ENCODE assay signal across 31 cellular contexts in the genomic region with DNA sequence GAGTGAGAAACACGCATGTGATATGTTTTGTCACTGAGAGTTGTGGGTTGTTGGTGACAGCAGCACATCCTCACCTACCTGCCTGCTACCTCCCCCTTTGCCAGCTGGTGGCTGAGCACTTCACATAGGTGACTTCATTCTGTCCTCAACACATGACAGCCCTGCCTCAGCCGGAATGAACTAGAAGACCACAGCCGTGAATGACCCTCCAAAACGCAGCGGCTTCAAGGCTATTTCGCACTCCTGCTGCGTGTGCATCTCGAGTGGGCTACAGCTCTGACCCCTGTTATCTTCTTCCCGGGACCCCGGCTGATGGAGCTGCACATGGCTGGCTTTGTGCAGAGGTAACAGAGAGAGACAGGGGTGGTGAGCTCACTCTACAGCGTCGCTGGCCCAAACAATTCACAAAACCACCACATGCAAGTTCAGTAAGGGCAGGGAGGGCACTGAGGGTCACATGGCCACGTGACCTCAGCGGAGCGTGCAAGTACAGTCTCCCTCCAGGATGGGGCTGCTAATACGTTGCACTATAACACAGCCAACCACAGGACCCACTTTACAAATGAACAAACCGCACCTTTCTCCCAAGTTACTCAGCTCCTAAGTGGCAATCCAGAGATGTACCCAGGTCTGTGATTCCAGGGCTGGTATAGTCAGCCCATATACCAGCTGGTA. TPM values are rescaled to one million over a fixed set of nuclear protein-coding genes. Genes with fewer than 3 reads are reported as not detected.
DNase-seq lines count a peak whose midpoint lies in the region; ATAC-seq and TF ChIP-seq lines count a peak whose summit lies in the region.
"Had no signal": no experiment of that assay in that cellular context is flagged by ENCODE, and none has a peak within 500 bp of the region (broad histone marks: within the 10 kb centered on the region; RNA-seq: fewer than 3 reads in every experiment).

No MANE protein-coding gene starts in this region.

- H4K20me1 ChIP-seq in PC-9 (ENCODE audit: insufficient read depth): no peaks in the 10 kb centered on the region

- no peak for ATAC-seq in HG02678 (IDR thresholded peaks at IDR 0.05; ENCODE audit: unreplicated experiment)
- ATAC-seq: activated T-helper 17 cell treated with anti-CD3 and anti-CD28 coated beads, Interleukin-2, amount 50 U/mL, for 72 hours; left colon had no signal

- peaks cover 25% of the 10 kb centered on the region for H3F3A ChIP-seq in PC-9 (ENCODE audit: insufficient read depth, low read depth)

- peak; percentile 1 for DNase-seq in activated CD4-positive, alpha-beta T cell treated with anti-CD3 and anti-CD28 coated beads, Interleukin-2, amount 10 ng/mL, durations not matched to agents 7 days and 5 days
- no peak for DNase-seq in activated CD4-positive, alpha-beta T cell treated with anti-CD3 and anti-CD28 coated beads, Interleukin-2, amount 10 ng/mL, durations not matched to agents 24 days and 14 days
- DNase-seq in PC-9: no peak
- DNase-seq in esophagus muscularis mucosa (ENCODE audit: extremely low spot score): peak; percentile 91
- peak; percentile 6 to 49 for DNase-seq in suprapubic skin (ENCODE audit: low spot score in 2 of 2)
- DNase-seq in CD14-positive monocyte (ENCODE audit: low spot score): no peak
- no peak for DNase-seq in activated CD4-positive, alpha-beta memory T cell treated with anti-CD3 and anti-CD28 coated beads, Interleukin-2, amount 10 ng/mL, durations not matched to agents 7 days and 5 days
- DNase-seq: activated B cell treated with CpG ODN at 0.5 μM for 24 hours; amygdala; brain microvascular endothelial cell; CD4-positive, alpha-beta T cell; effector CD8-positive, alpha-beta T cell; immature natural killer cell; left colon; mammary epithelial cell; MG63; NCI-H1105; NCI-H187; NCI-H2171 treated with DMSO at 0.1 percent for 48 hours; NCI-H69; SJCRH30; stimulated activated naive CD4-positive, alpha-beta T cell treated with Interleukin-2 at 50 U/mL for 16 hours; T-helper 9 cell; uterus had no signal

- peak overlapping the region; percentile 71 for H3K4me2 ChIP-seq in PC-9
- H3K4me2 ChIP-seq: KMS-11 had no signal

- no peaks in the 10 kb centered on the region for H3K79me2 ChIP-seq in PC-9 (ENCODE audit: low read depth)

- H2AFZ ChIP-seq in PC-9: no peak overlapping the region

- POLR2A ChIA-PET in activated CD4-positive, alpha-beta T cell treated with anti-CD3 and anti-CD28 coated beads, Interleukin-2, amount 10 ng/mL, durations not matched to agents 7 days and 5 days (lab: Charles Lee): no interaction called here
- POLR2A ChIA-PET in PC-9 (lab: Charles Lee; ENCODE audit: unreplicated experiment): no interaction called here
- POLR2A ChIA-PET in activated CD4-positive, alpha-beta memory T cell treated with anti-CD3 and anti-CD28 coated beads, Interleukin-2, amount 10 ng/mL, durations not matched to agents 7 days and 5 days (lab: Charles Lee): no interaction called here

- peaks cover 9% of the 10 kb centered on the region for H3K27me3 Mint-ChIP-seq in activated CD4-positive, alpha-beta T cell treated with anti-CD3 and anti-CD28 coated beads, Interleukin-2, amount 10 ng/mL, durations not matched to agents 7 days and 5 days
- peaks cover 18% of the 10 kb centered on the region for H3K27me3 Mint-ChIP-seq in activated CD4-positive, alpha-beta T cell treated with anti-CD3 and anti-CD28 coated beads, Interleukin-2, amount 10 ng/mL, durations not matched to agents 24 days and 14 days
- peaks cover 15 to 33% (median 16%) of the 10 kb centered on the region in 3 donors for H3K27me3 Mint-ChIP-seq in CD14-positive monocyte (ENCODE audit: low read depth in 3 of 3)
- H3K27me3 Mint-ChIP-seq in activated CD4-positive, alpha-beta memory T cell treated with anti-CD3 and anti-CD28 coated beads, Interleukin-2, amount 10 ng/mL, durations not matched to agents 7 days and 5 days: peaks cover 29% of the 10 kb centered on the region

- no peaks in the 10 kb centered on the region for H3K9me2 ChIP-seq in PC-9 (ENCODE audit: insufficient read depth)

- H3K36me3 ChIP-seq in PC-9 (ENCODE audit: low read depth) (no peaks in the 10 kb centered on the region), esophagus muscularis mucosa (no peaks in the 10 kb centered on the region), suprapubic skin (no peaks in the 10 kb centered on the region)
- H3K36me3 ChIP-seq: brain microvascular endothelial cell, MG63, SJCRH30, uterus had no signal

- H3K4me1 Mint-ChIP-seq in activated CD4-positive, alpha-beta T cell treated with anti-CD3 and anti-CD28 coated beads, Interleukin-2, amount 10 ng/mL, durations not matched to agents 7 days and 5 days: no peaks in the 10 kb centered on the region
- H3K4me1 Mint-ChIP-seq in activated CD4-positive, alpha-beta T cell treated with anti-CD3 and anti-CD28 coated beads, Interleukin-2, amount 10 ng/mL, durations not matched to agents 24 days and 14 days: no peaks in the 10 kb centered on the region
- no peaks in the 10 kb centered on the region for H3K4me1 Mint-ChIP-seq in CD14-positive monocyte
- no peaks in the 10 kb centered on the region for H3K4me1 Mint-ChIP-seq in activated CD4-positive, alpha-beta memory T cell treated with anti-CD3 and anti-CD28 coated beads, Interleukin-2, amount 10 ng/mL, durations not matched to agents 7 days and 5 days
- H3K4me1 Mint-ChIP-seq: activated B cell treated with CpG ODN at 0.5 μM for 24 hours; activated naive CD4-positive, alpha-beta T cell treated with anti-CD3 and anti-CD28 coated beads, Interleukin-2, amount 50 U/mL, for 24 hours; activated T-helper 17 cell treated with anti-CD3 and anti-CD28 coated beads, Interleukin-2, amount 50 U/mL, for 72 hours; immature natural killer cell had no signal

- WGBS in esophagus muscularis mucosa: 72% methylated on average over 13 of the region's 17 CpGs
- 76% methylated on average over 14 of the region's 17 CpGs for WGBS in suprapubic skin

- no peaks in the 10 kb centered on the region for H3K36me3 Mint-ChIP-seq in activated CD4-positive, alpha-beta T cell treated with anti-CD3 and anti-CD28 coated beads, Interleukin-2, amount 10 ng/mL, durations not matched to agents 7 days and 5 days (ENCODE audit: low read depth)
- no peaks in the 10 kb centered on the region for H3K36me3 Mint-ChIP-seq in activated CD4-positive, alpha-beta T cell treated with anti-CD3 and anti-CD28 coated beads, Interleukin-2, amount 10 ng/mL, durations not matched to agents 24 days and 14 days (ENCODE audit: low read depth)
- H3K36me3 Mint-ChIP-seq in CD14-positive monocyte: no peaks in the 10 kb centered on the region
- no peaks in the 10 kb centered on the region for H3K36me3 Mint-ChIP-seq in activated CD4-positive, alpha-beta memory T cell treated with anti-CD3 and anti-CD28 coated beads, Interleukin-2, amount 10 ng/mL, durations not matched to agents 7 days and 5 days (ENCODE audit: low read depth)
- H3K36me3 Mint-ChIP-seq: activated naive CD4-positive, alpha-beta T cell treated with anti-CD3 and anti-CD28 coated beads, Interleukin-2, amount 50 U/mL, for 24 hours; natural killer cell treated with Interleukin-12 subunit alpha and Interleukin-12 subunit beta and Interleukin-15 and Interleukin-18, amount 100 ng/mL, for 72 hours had no signal

- intact Hi-C loops in activated CD4-positive, alpha-beta T cell treated with anti-CD3 and anti-CD28 coated beads, Interleukin-2, amount 10 ng/mL, durations not matched to agents 24 days and 14 days (cut with micrococcal nuclease): no loop called here
- intact Hi-C loops in PC-9 (cut with micrococcal nuclease; ENCODE audit: unreplicated experiment) (no loop called here), esophagus muscularis mucosa (cut with DNase I) (no loop called here), CD14-positive monocyte (cut with micrococcal nuclease) (no loop called here)

- TF ChIP-seq POLR2A in esophagus muscularis mucosa (IDR thresholded peaks at IDR 0.05; ENCODE audit: low read depth) (no peak), suprapubic skin (IDR thresholded peaks at IDR 0.05) (no peak)

- no peak overlapping the region for H3K4me3 Mint-ChIP-seq in activated CD4-positive, alpha-beta T cell treated with anti-CD3 and anti-CD28 coated beads, Interleukin-2, amount 10 ng/mL, durations not matched to agents 7 days and 5 days
- no peak overlapping the region for H3K4me3 Mint-ChIP-seq in activated CD4-positive, alpha-beta T cell treated with anti-CD3 and anti-CD28 coated beads, Interleukin-2, amount 10 ng/mL, durations not matched to agents 24 days and 14 days
- no peak overlapping the region for H3K4me3 Mint-ChIP-seq in CD14-positive monocyte
- H3K4me3 Mint-ChIP-seq in activated CD4-positive, alpha-beta memory T cell treated with anti-CD3 and anti-CD28 coated beads, Interleukin-2, amount 10 ng/mL, durations not matched to agents 7 days and 5 days: no peak overlapping the region
- H3K4me3 Mint-ChIP-seq: activated B cell treated with CpG ODN at 0.5 μM for 24 hours; activated naive CD4-positive, alpha-beta T cell treated with anti-CD3 and anti-CD28 coated beads, Interleukin-2, amount 50 U/mL, for 24 hours; activated T-helper 17 cell treated with anti-CD3 and anti-CD28 coated beads, Interleukin-2, amount 50 U/mL, for 72 hours; CD4-positive, alpha-beta T cell; immature natural killer cell; natural killer cell treated with Interleukin-12 subunit alpha and Interleukin-12 subunit beta and Interleukin-15 and Interleukin-18, amount 100 ng/mL, for 72 hours had no signal

- no peaks in the 10 kb centered on the region for H3K27me3 ChIP-seq in PC-9 (ENCODE audit: insufficient read depth, low read depth)
- peaks cover 0 to 58% (median 4%) of the 10 kb centered on the region in 4 donors for H3K27me3 ChIP-seq in esophagus muscularis mucosa
- peaks cover 38% of the 10 kb centered on the region for H3K27me3 ChIP-seq in suprapubic skin
- H3K27me3 ChIP-seq: MG63, uterus had no signal

- TF ChIP-seq EP300 in esophagus muscularis mucosa (IDR thresholded peaks at IDR 0.05): no peak
- TF ChIP-seq EP300 in suprapubic skin (IDR thresholded peaks at IDR 0.05): no peak

- no peaks in the 10 kb centered on the region for H3K9me3 Mint-ChIP-seq in activated CD4-positive, alpha-beta T cell treated with anti-CD3 and anti-CD28 coated beads, Interleukin-2, amount 10 ng/mL, durations not matched to agents 7 days and 5 days
- no peaks in the 10 kb centered on the region for H3K9me3 Mint-ChIP-seq in activated CD4-positive, alpha-beta T cell treated with anti-CD3 and anti-CD28 coated beads, Interleukin-2, amount 10 ng/mL, durations not matched to agents 24 days and 14 days
- peaks cover 0 to 1% (median 0%) of the 10 kb centered on the region in 7 donors for H3K9me3 Mint-ChIP-seq in CD14-positive monocyte
- no peaks in the 10 kb centered on the region for H3K9me3 Mint-ChIP-seq in activated CD4-positive, alpha-beta memory T cell treated with anti-CD3 and anti-CD28 coated beads, Interleukin-2, amount 10 ng/mL, durations not matched to agents 7 days and 5 days
- H3K9me3 Mint-ChIP-seq: activated naive CD4-positive, alpha-beta T cell treated with anti-CD3 and anti-CD28 coated beads, Interleukin-2, amount 50 U/mL, for 24 hours; activated T-helper 17 cell treated with anti-CD3 and anti-CD28 coated beads, Interleukin-2, amount 50 U/mL, for 72 hours; CD4-positive, alpha-beta T cell; immature natural killer cell; natural killer cell treated with Interleukin-12 subunit alpha and Interleukin-12 subunit beta and Interleukin-15 and Interleukin-18, amount 100 ng/mL, for 72 hours had no signal

- H3K4me3 ChIP-seq in PC-9 (no peak overlapping the region), esophagus muscularis mucosa (no peak overlapping the region), suprapubic skin (no peak overlapping the region)
- H3K4me3 ChIP-seq: MG63, SJCRH30, skin epidermis, uterus had no signal

- no peak overlapping the region for H3K27ac Mint-ChIP-seq in activated CD4-positive, alpha-beta T cell treated with anti-CD3 and anti-CD28 coated beads, Interleukin-2, amount 10 ng/mL, durations not matched to agents 7 days and 5 days
- no peak overlapping the region for H3K27ac Mint-ChIP-seq in activated CD4-positive, alpha-beta T cell treated with anti-CD3 and anti-CD28 coated beads, Interleukin-2, amount 10 ng/mL, durations not matched to agents 24 days and 14 days
- no peak overlapping the region for H3K27ac Mint-ChIP-seq in CD14-positive monocyte
- H3K27ac Mint-ChIP-seq in activated CD4-positive, alpha-beta memory T cell treated with anti-CD3 and anti-CD28 coated beads, Interleukin-2, amount 10 ng/mL, durations not matched to agents 7 days and 5 days: no peak overlapping the region
- H3K27ac Mint-ChIP-seq: activated B cell treated with CpG ODN at 0.5 μM for 24 hours; activated naive CD4-positive, alpha-beta T cell treated with anti-CD3 and anti-CD28 coated beads, Interleukin-2, amount 50 U/mL, for 24 hours; activated T-helper 17 cell treated with anti-CD3 and anti-CD28 coated beads, Interleukin-2, amount 50 U/mL, for 72 hours; CD4-positive, alpha-beta T cell; immature natural killer cell; natural killer cell treated with Interleukin-12 subunit alpha and Interleukin-12 subunit beta and Interleukin-15 and Interleukin-18, amount 100 ng/mL, for 72 hours had no signal

- TF ChIP-seq CTCF in PC-9 (conservative IDR thresholded peaks at IDR 0.05): no peak
- TF ChIP-seq CTCF in esophagus muscularis mucosa (IDR thresholded peaks at IDR 0.05): no peak
- TF ChIP-seq CTCF in suprapubic skin (IDR thresholded peaks at IDR 0.05): no peak
- no peak for TF ChIP-seq CTCF in CD14-positive monocyte (IDR thresholded peaks at IDR 0.05)

- CTCF ChIA-PET in activated CD4-positive, alpha-beta T cell treated with anti-CD3 and anti-CD28 coated beads, Interleukin-2, amount 10 ng/mL, durations not matched to agents 7 days and 5 days (lab: Charles Lee): no interaction called here
- CTCF ChIA-PET in PC-9 (lab: Charles Lee): no interaction called here
- CTCF ChIA-PET in activated CD4-positive, alpha-beta memory T cell treated with anti-CD3 and anti-CD28 coated beads, Interleukin-2, amount 10 ng/mL, durations not matched to agents 7 days and 5 days (lab: Charles Lee): no interaction called here

- H3K27ac ChIP-seq in PC-9 (peak overlapping the region; percentile 65), esophagus muscularis mucosa (replicated peaks in 1 of 4) (no peak overlapping the region), suprapubic skin (no peak overlapping the region)
- H3K27ac ChIP-seq: brain microvascular endothelial cell, KMS-11, SJCRH30, skin epidermis, uterus had no signal

- peaks cover 43% of the 10 kb centered on the region for H3K4me1 ChIP-seq in PC-9 (replicated peaks; ENCODE audit: insufficient read depth)
- no peaks in the 10 kb centered on the region for H3K4me1 ChIP-seq in esophagus muscularis mucosa
- H3K4me1 ChIP-seq in suprapubic skin: peaks cover 1% of the 10 kb centered on the region
- H3K4me1 ChIP-seq: SJCRH30, uterus had no signal

- no TSS peak for BruUV-seq in PC-9 (replicated peaks; lab: Mats Ljungman, UMichigan)

- H3K9me3 ChIP-seq in PC-9 (ENCODE audit: insufficient read depth, low read depth): no peaks in the 10 kb centered on the region
- H3K9me3 ChIP-seq in esophagus muscularis mucosa: no peaks in the 10 kb centered on the region
- H3K9me3 ChIP-seq in suprapubic skin: no peaks in the 10 kb centered on the region
- H3K9me3 ChIP-seq: MG63, SJCRH30, uterus had no signal

RNA-seq across cellular contexts. Expression of gene PPP2R2C, which starts 6.3 kb away (rescaled TPM):
- not detected for total RNA-seq in activated CD4-positive, alpha-beta T cell treated with anti-CD3 and anti-CD28 coated beads, Interleukin-2, amount 10 ng/mL, durations not matched to agents 7 days and 5 days
- total RNA-seq in activated CD4-positive, alpha-beta T cell treated with anti-CD3 and anti-CD28 coated beads, Interleukin-2, amount 10 ng/mL, durations not matched to agents 24 days and 14 days: not detected in 2 replicates
- 32.9 and 40.9 TPM in 2 replicates for total RNA-seq in PC-9 (2021)
- total RNA-seq in esophagus muscularis mucosa: 1 to 10 TPM in 3 of 4 donors, under 1 TPM in 1; 0.50 to 2.7 (median 1.4) TPM
- total RNA-seq in suprapubic skin: 10 to 100 TPM; 42.5 to 81.5 (median 61.0) TPM
- polyA plus RNA-seq in CD14-positive monocyte: not detected
- total RNA-seq in activated CD4-positive, alpha-beta memory T cell treated with anti-CD3 and anti-CD28 coated beads, Interleukin-2, amount 10 ng/mL, durations not matched to agents 7 days and 5 days: not detected
- total RNA-seq: activated B cell treated with CpG ODN at 0.5 μM for 24 hours; activated T-helper 17 cell treated with anti-CD3 and anti-CD28 coated beads, Interleukin-2, amount 50 U/mL, for 72 hours; CD4-positive, alpha-beta T cell; epithelial cell of proximal tubule; natural killer cell treated with Interleukin-12 subunit alpha and Interleukin-12 subunit beta and Interleukin-15 and Interleukin-18, amount 100 ng/mL, for 72 hours; SJCRH30 had no signal
- polyA plus RNA-seq: immature natural killer cell had no signal

Comparison
In these comparisons a context has a peak if more than half of its experiments do, and no peak if none do; other contexts are left out.
1. DNase-seq: peak in activated CD4-positive, alpha-beta T cell treated with anti-CD3 and anti-CD28 coated beads, Interleukin-2, amount 10 ng/mL, durations not matched to agents 7 days and 5 days (single experiment), esophagus muscularis mucosa (single experiment) and suprapubic skin (2 of 2); none in activated CD4-positive, alpha-beta T cell treated with anti-CD3 and anti-CD28 coated beads, Interleukin-2, amount 10 ng/mL, durations not matched to agents 24 days and 14 days (single experiment), PC-9 (0 of 2), CD14-positive monocyte (single experiment) and activated CD4-positive, alpha-beta memory T cell treated with anti-CD3 and anti-CD28 coated beads, Interleukin-2, amount 10 ng/mL, durations not matched to agents 7 days and 5 days (single experiment).